In genomic region chr14:70709726-70710382, GRCh38 we compare ENCODE assay signal across 14 cellular contexts.
DNase-seq lines count a peak whose midpoint lies in the region; ATAC-seq and TF ChIP-seq lines count a peak whose summit lies in the region.
"Had no signal": no experiment of that assay in that cellular context is flagged by ENCODE, and none has a peak within 500 bp of the region (broad histone marks: within the 10 kb centered on the region; RNA-seq: fewer than 3 reads in every experiment).

No MANE protein-coding gene starts in this region.

- H2AK5ac ChIP-seq in H9 (ENCODE audit: insufficient read length, low read length), result no peak overlapping the region

- H2BK12ac ChIP-seq in H9 (ENCODE audit: insufficient read length, low read depth, low read length), result no peak overlapping the region

- DNase-seq in H9 (peak; percentile 41), NCI-H2081 (lab: John Stamatoyannopoulos, UW) (peak; percentile 89 to 98), SW480 (ENCODE audit: low spot score) (peak; percentile 76), neural crest cell (ENCODE audit: low read depth, low spot score) (no peak), left ventricle myocardium superior (no peak), C1 segment of cervical spinal cord (lab: John Stamatoyannopoulos, UW) (no peak)
- no peak for DNase-seq in natural killer cell treated with Interleukin-12 subunit alpha and Interleukin-12 subunit beta and Interleukin-15 and Interleukin-18, amount 100 ng/mL, for 72 hours (ENCODE audit: low spot score)
- no peak for DNase-seq in activated CD8-positive, alpha-beta T cell treated with anti-CD3 and anti-CD28 coated beads for 36 hours
- DNase-seq: activated naive CD4-positive, alpha-beta T cell treated with anti-CD3 and anti-CD28 coated beads, Interleukin-2, amount 50 U/mL, for 16 hours; AML-193; immature natural killer cell; naive thymus-derived CD4-positive, alpha-beta T cell; NCI-H1048 had no signal

- H3K27ac ChIP-seq in H9 (ENCODE audit: insufficient read length, low read depth, low read length), result peak overlapping the region; percentile 60

- POLR2A ChIA-PET in activated CD8-positive, alpha-beta T cell treated with anti-CD3 and anti-CD28 coated beads for 36 hours (lab: Charles Lee), result interaction anchor here (1.1 kb wide), 1 partner anchor 14 kb away, joined by 3 read pairs; no protein-coding TSS in a partner anchor

- H3K9me3 Mint-ChIP-seq in H9 (0 out of 5 replicates have a peak, but pooled peaks cover 0 to under 1% of the 10 kb centered on the region in 2 experiments), neural crest cell (no peaks in the 10 kb centered on the region)
- H3K9me3 Mint-ChIP-seq in natural killer cell treated with Interleukin-12 subunit alpha and Interleukin-12 subunit beta and Interleukin-15 and Interleukin-18, amount 100 ng/mL, for 72 hours, result no peaks in the 10 kb centered on the region
- H3K9me3 Mint-ChIP-seq in activated CD8-positive, alpha-beta T cell treated with anti-CD3 and anti-CD28 coated beads for 36 hours, result no peaks in the 10 kb centered on the region
- H3K9me3 Mint-ChIP-seq: immature natural killer cell; naive thymus-derived CD4-positive, alpha-beta T cell had no signal

- H4K5ac ChIP-seq in H9 (ENCODE audit: insufficient read length, low read depth, low read length), result no peak overlapping the region

- no peak overlapping the region for H2AFZ ChIP-seq in H9 (ENCODE audit: low read length)

- no peak overlapping the region for H2BK120ac ChIP-seq in H9 (ENCODE audit: low read depth, low read length, poor library complexity, severe bottlenecking)

- H2BK20ac ChIP-seq in H9 (ENCODE audit: low read depth, low read length, poor library complexity, severe bottlenecking), result no peak overlapping the region

- peaks cover 74 to 75% of the 10 kb centered on the region in 2 experiments for H3K4me1 Mint-ChIP-seq in H9
- peaks cover 5% of the 10 kb centered on the region for H3K4me1 Mint-ChIP-seq in neural crest cell
- H3K4me1 Mint-ChIP-seq in natural killer cell treated with Interleukin-12 subunit alpha and Interleukin-12 subunit beta and Interleukin-15 and Interleukin-18, amount 100 ng/mL, for 72 hours (ENCODE audit: low read depth in 2 of 2), result peaks cover 3 to 6% of the 10 kb centered on the region in 2 donors
- peaks cover 8% of the 10 kb centered on the region for H3K4me1 Mint-ChIP-seq in activated CD8-positive, alpha-beta T cell treated with anti-CD3 and anti-CD28 coated beads for 36 hours (ENCODE audit: low read depth)

- H3K79me2 ChIP-seq in H9 (ENCODE audit: insufficient read depth, low read length), result no peaks in the 10 kb centered on the region

- H3K27me3 ChIP-seq in H9 (ENCODE audit: insufficient read depth, low read length), result no peaks in the 10 kb centered on the region

- no CpG with 5 or more reads among the region's 8 CpGs for WGBS in H9 (ENCODE audit: extremely low coverage, insufficient read length, low lambda C conversion rate)

- CTCF ChIA-PET in activated CD8-positive, alpha-beta T cell treated with anti-CD3 and anti-CD28 coated beads for 36 hours (lab: Charles Lee), result interaction anchor here (1.2 to 2.1 kb wide), 2 partner anchors 108 kb away, joined by 3 to 7 read pairs; no protein-coding TSS in a partner anchor

- no peak overlapping the region for H3K18ac ChIP-seq in H9 (ENCODE audit: insufficient read length, low read depth, low read length)

- H3K36me3 Mint-ChIP-seq in H9 (ENCODE audit: insufficient read depth in 1 of 3, low read depth in 3 of 3), result peaks cover 0 to 2% (median under 1%) of the 10 kb centered on the region in 3 experiments; a peak in 2 of 7 replicates
- H3K36me3 Mint-ChIP-seq in neural crest cell (ENCODE audit: low read depth), result no peaks in the 10 kb centered on the region
- H3K36me3 Mint-ChIP-seq in natural killer cell treated with Interleukin-12 subunit alpha and Interleukin-12 subunit beta and Interleukin-15 and Interleukin-18, amount 100 ng/mL, for 72 hours, result no peaks in the 10 kb centered on the region
- H3K36me3 Mint-ChIP-seq in activated CD8-positive, alpha-beta T cell treated with anti-CD3 and anti-CD28 coated beads for 36 hours (ENCODE audit: low read depth), result no peaks in the 10 kb centered on the region
- H3K36me3 Mint-ChIP-seq: immature natural killer cell had no signal

- no peak overlapping the region for H3K9ac ChIP-seq in H9 (ENCODE audit: extremely low read depth, insufficient read length, low read length)

- H3K56ac ChIP-seq in H9 (ENCODE audit: insufficient read length, low read depth, low read length), result no peak overlapping the region

- H3K27ac Mint-ChIP-seq in H9, result peak overlapping the region; percentile 93 to 96 (median 95); a peak in 6 of 7 replicates
- H3K27ac Mint-ChIP-seq in neural crest cell (ENCODE audit: unreplicated experiment), result peak overlapping the region; percentile 66
- no peak overlapping the region for H3K27ac Mint-ChIP-seq in natural killer cell treated with Interleukin-12 subunit alpha and Interleukin-12 subunit beta and Interleukin-15 and Interleukin-18, amount 100 ng/mL, for 72 hours
- H3K27ac Mint-ChIP-seq in activated CD8-positive, alpha-beta T cell treated with anti-CD3 and anti-CD28 coated beads for 36 hours, result no peak overlapping the region
- H3K27ac Mint-ChIP-seq: immature natural killer cell had no signal

- H4K91ac ChIP-seq in H9 (ENCODE audit: insufficient read length, low read depth, low read length), result no peak overlapping the region

- no peak overlapping the region for H4K8ac ChIP-seq in H9 (replicated peaks; ENCODE audit: insufficient read length, low read depth, low read length)

- no peak for TF ChIP-seq CTCF in H9 (conservative IDR thresholded peaks at IDR 0.05)
- no peak for TF ChIP-seq CTCF in neural crest cell (conservative IDR thresholded peaks at IDR 0.05)
- no peak for TF ChIP-seq CTCF in activated CD8-positive, alpha-beta T cell treated with anti-CD3 and anti-CD28 coated beads for 36 hours (IDR thresholded peaks at IDR 0.05)

- H2BK5ac ChIP-seq in H9 (ENCODE audit: insufficient read length, low read length), result no peak overlapping the region

- no peaks in the 10 kb centered on the region for H3K79me1 ChIP-seq in H9 (ENCODE audit: insufficient read depth, low read depth, low read length, poor library complexity, severe bottlenecking)

- H2BK15ac ChIP-seq in H9 (ENCODE audit: low read depth, low read length), result no peak overlapping the region

- no peak overlapping the region for H3K14ac ChIP-seq in H9 (ENCODE audit: insufficient read depth, low read length)

- no peaks in the 10 kb centered on the region; the same call in 1 of the 2 replicates for H3K27me3 Mint-ChIP-seq in H9 (ENCODE audit: low read depth)
- H3K27me3 Mint-ChIP-seq in neural crest cell (ENCODE audit: low read depth), result peaks cover 26% of the 10 kb centered on the region
- H3K27me3 Mint-ChIP-seq in natural killer cell treated with Interleukin-12 subunit alpha and Interleukin-12 subunit beta and Interleukin-15 and Interleukin-18, amount 100 ng/mL, for 72 hours, result peaks cover 17 to 26% of the 10 kb centered on the region in 2 donors
- H3K27me3 Mint-ChIP-seq in activated CD8-positive, alpha-beta T cell treated with anti-CD3 and anti-CD28 coated beads for 36 hours, result no peaks in the 10 kb centered on the region

- H3K4me2 ChIP-seq in H9 (ENCODE audit: insufficient read depth, insufficient read length, low read length), result peak overlapping the region; percentile 2
- H3K4me2 ChIP-seq: smooth muscle cell had no signal

- peak overlapping the region in 1 of 2 experiments; percentile 6; a peak in 1 of 5 replicates for H3K4me3 Mint-ChIP-seq in H9
- no peak overlapping the region for H3K4me3 Mint-ChIP-seq in neural crest cell
- H3K4me3 Mint-ChIP-seq in natural killer cell treated with Interleukin-12 subunit alpha and Interleukin-12 subunit beta and Interleukin-15 and Interleukin-18, amount 100 ng/mL, for 72 hours, result no peak overlapping the region
- H3K4me3 Mint-ChIP-seq in activated CD8-positive, alpha-beta T cell treated with anti-CD3 and anti-CD28 coated beads for 36 hours, result no peak overlapping the region
- H3K4me3 Mint-ChIP-seq: immature natural killer cell; naive thymus-derived CD4-positive, alpha-beta T cell had no signal

- H3K4me1 ChIP-seq in H9 (ENCODE audit: insufficient read depth, low read length), result peaks cover 29% of the 10 kb centered on the region

- H3K4ac ChIP-seq in H9 (ENCODE audit: low read depth, low read length), result no peak overlapping the region

- ATAC-seq in left ventricle myocardium superior, result no peak
- ATAC-seq in natural killer cell treated with Interleukin-12 subunit alpha and Interleukin-12 subunit beta and Interleukin-15 and Interleukin-18, amount 100 ng/mL, for 72 hours, result no peak
- ATAC-seq in activated CD8-positive, alpha-beta T cell treated with anti-CD3 and anti-CD28 coated beads for 36 hours, result no peak
- ATAC-seq: naive thymus-derived CD4-positive, alpha-beta T cell had no signal

- no peaks in the 10 kb centered on the region for H3K23me2 ChIP-seq in H9 (ENCODE audit: insufficient read length, low read depth, low read length, poor library complexity, severe bottlenecking)

- H4K20me1 ChIP-seq in H9 (ENCODE audit: control insufficient read depth, insufficient read depth, insufficient read length), result no peaks in the 10 kb centered on the region

- no peak overlapping the region for H3K23ac ChIP-seq in H9 (ENCODE audit: insufficient read length, low read depth, low read length)

- H3K9me3 ChIP-seq in H9 (ENCODE audit: control insufficient read depth, low read depth, low read length), result no peaks in the 10 kb centered on the region

- H3T11ph ChIP-seq in H9 (ENCODE audit: low read length), result no peak overlapping the region

- intact Hi-C loops in left ventricle myocardium superior (cut with micrococcal nuclease), result loop anchor here (5.0 kb wide), 1 partner anchor 88 kb away; no protein-coding TSS in a partner anchor
- intact Hi-C loops in activated CD8-positive, alpha-beta T cell treated with anti-CD3 and anti-CD28 coated beads for 36 hours (cut with micrococcal nuclease), result loop anchor here (10.0 kb wide), 1 partner anchor 105 kb away; no protein-coding TSS in a partner anchor

Comparison
In these comparisons a context has a peak if more than half of its experiments do, and no peak if none do; other contexts are left out.
1. DNase-seq: peak in H9 (single experiment), NCI-H2081 (2 of 2) and SW480 (single experiment); none in neural crest cell (single experiment), left ventricle myocardium superior (single experiment), C1 segment of cervical spinal cord (0 of 14), natural killer cell treated with Interleukin-12 subunit alpha and Interleukin-12 subunit beta and Interleukin-15 and Interleukin-18, amount 100 ng/mL, for 72 hours (single experiment) and activated CD8-positive, alpha-beta T cell treated with anti-CD3 and anti-CD28 coated beads for 36 hours (single experiment).
2. H3K27ac Mint-ChIP-seq: peak in H9 (3 of 3) and neural crest cell (single experiment); none in natural killer cell treated with Interleukin-12 subunit alpha and Interleukin-12 subunit beta and Interleukin-15 and Interleukin-18, amount 100 ng/mL, for 72 hours (0 of 2) and activated CD8-positive, alpha-beta T cell treated with anti-CD3 and anti-CD28 coated beads for 36 hours (single experiment).